7 cellular contexts compared by ENCODE assay signal in the genomic region with DNA sequence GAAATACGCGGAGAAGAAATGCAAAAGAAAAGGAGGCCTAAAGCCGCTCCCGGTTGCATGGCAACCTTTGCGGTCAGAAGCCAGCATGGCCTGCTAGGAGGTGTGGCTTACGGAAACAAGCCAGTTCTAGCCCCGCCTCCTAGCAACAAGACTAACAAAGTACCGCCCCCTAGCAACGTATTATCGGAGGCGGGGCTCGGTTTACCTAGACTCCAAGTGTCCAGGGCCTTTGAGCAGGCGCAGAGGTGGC. TPM values are rescaled to one million over a fixed set of nuclear protein-coding genes. Genes with fewer than 3 reads are reported as not detected.
DNase-seq lines count a peak whose midpoint lies in the region; ATAC-seq, FAIRE-seq and TF ChIP-seq lines count a peak whose summit lies in the region.

No MANE protein-coding gene starts in this region.

- ATAC-seq in GM19395 (IDR thresholded peaks at IDR 0.05; ENCODE audit: unreplicated experiment) (no peak), HG03342 (IDR thresholded peaks at IDR 0.05; ENCODE audit: unreplicated experiment) (no peak)

- peaks cover 24% of the 10 kb centered on the region for H3K79me2 ChIP-seq in hepatocyte

- H4K20me1 ChIP-seq in hepatocyte (ENCODE audit: insufficient read depth, poor library complexity, severe bottlenecking): peaks cover 34% of the 10 kb centered on the region

- H2AFZ ChIP-seq in hepatocyte: peak overlapping the region; percentile 8

- H3K27me3 ChIP-seq in H7 (ENCODE audit: control insufficient read depth, insufficient read depth, low read length) (no peaks in the 10 kb centered on the region), hepatocyte (no peaks in the 10 kb centered on the region), small intestine (ENCODE audit: control insufficient read depth in 2 of 2, insufficient read depth in 2 of 2, low read length in 2 of 2) (no peaks in the 10 kb centered on the region)

- H3K4me2 ChIP-seq in hepatocyte: peak overlapping the region; percentile 66

- no peaks in the 10 kb centered on the region for H3K9me2 ChIP-seq in hepatocyte (replicated peaks; ENCODE audit: insufficient read depth)

- peak overlapping the region; percentile 27 for H3K4me3 ChIP-seq in H7 (ENCODE audit: insufficient read depth, low read depth, low read length)
- H3K4me3 ChIP-seq in hepatocyte: no peak overlapping the region
- H3K4me3 ChIP-seq in small intestine (ENCODE audit: low read depth in 1 of 2, low read length in 2 of 2): no peak overlapping the region

- FAIRE-seq in TTC549 (lab: Jason Lieb, UNC) (peak; percentile 99), small intestine (lab: Jason Lieb, UNC) (peak; percentile 86)

- H3K4me1 ChIP-seq in hepatocyte (ENCODE audit: insufficient read depth): peaks cover 11% of the 10 kb centered on the region
- H3K4me1 ChIP-seq in small intestine (ENCODE audit: control insufficient read depth in 2 of 2, insufficient read depth in 1 of 2, low read depth in 1 of 2, low read length in 1 of 2): peaks cover 4 to 8% of the 10 kb centered on the region in 2 donors

- H3K9me3 ChIP-seq in hepatocyte (ENCODE audit: low read depth): no peaks in the 10 kb centered on the region
- H3K9me3 ChIP-seq in small intestine (ENCODE audit: control insufficient read depth, low read depth): no peaks in the 10 kb centered on the region

- WGBS in hepatocyte (ENCODE audit: low lambda C conversion rate, missing lambda C conversion rate): under 1% methylated on average over 13 of the region's 13 CpGs
- 0% methylated on average over 12 to 13 of the region's 13 CpGs for WGBS in small intestine, 3 donors

- H3K27ac ChIP-seq in hepatocyte: peak overlapping the region; percentile 52
- H3K27ac ChIP-seq in small intestine (ENCODE audit: low read depth in 1 of 2, low read length in 1 of 2): no peak overlapping the region

- peaks cover 30% of the 10 kb centered on the region for H3K36me3 ChIP-seq in H7 (replicated peaks; ENCODE audit: control insufficient read depth, insufficient read depth, low read length)
- no peaks in the 10 kb centered on the region for H3K36me3 ChIP-seq in hepatocyte (replicated peaks; ENCODE audit: insufficient read depth, low read depth)
- H3K36me3 ChIP-seq in small intestine (ENCODE audit: control insufficient read depth in 2 of 2, insufficient read depth in 2 of 2, low read length in 2 of 2): peaks cover 5 to 17% of the 10 kb centered on the region in 2 donors

- no peak for DNase-seq in H7
- DNase-seq in hepatocyte (ENCODE audit: low spot score): no peak
- no peak for DNase-seq in small intestine
- DNase-seq in GM20000 (ENCODE audit: low spot score): no peak

- no peak for TF ChIP-seq CTCF in hepatocyte (IDR thresholded peaks at IDR 0.05; ENCODE audit: poor library complexity)
- no peak for TF ChIP-seq CTCF in GM20000 (IDR thresholded peaks at IDR 0.05; ENCODE audit: extremely low read depth, missing control alignments)

RNA-seq across cellular contexts. Expression of gene CYTH2, which starts 0.4 kb away (rescaled TPM):
- total RNA-seq in H7 (2014; rRNA removed; shearing (Covaris generic)): 42.9 and 51.3 TPM in 2 replicates
- total RNA-seq in hepatocyte: 63.1 and 69.6 TPM in 2 replicates
- polyA plus RNA-seq in hepatocyte (80.1 and 106 TPM in 2 replicates), small intestine (10 to 100 TPM; 44.3 to 55.1 (median 54.6) TPM)

RNA-seq across cellular contexts. Expression of gene KCNJ14, which starts 13.4 kb away (rescaled TPM):
- 0.21 and 0.70 TPM in 2 replicates for total RNA-seq in H7 (2014; rRNA removed; shearing (Covaris generic))
- total RNA-seq in hepatocyte: 0.12 and 0.70 TPM in 2 replicates
- polyA plus RNA-seq in hepatocyte: 0.32 and 1.1 TPM in 2 replicates
- polyA plus RNA-seq in small intestine: under 1 TPM; 0.22 to 0.43 (median 0.27) TPM

RNA-seq across cellular contexts. Expression of gene GRWD1, which starts 22.9 kb away (rescaled TPM):
- 80.6 and 97.8 TPM in 2 replicates for total RNA-seq in H7 (2014; rRNA removed; shearing (Covaris generic))
- total RNA-seq in hepatocyte: 25.2 and 25.9 TPM in 2 replicates
- polyA plus RNA-seq in hepatocyte: 33.1 and 36.6 TPM in 2 replicates
- polyA plus RNA-seq in small intestine: 10 to 100 TPM in 1 of 3 donors, 1 to 10 TPM in 2; 5.6 to 18.4 (median 7.3) TPM

RNA-seq across cellular contexts. Expression of gene LMTK3, which starts 42.9 kb away (rescaled TPM):
- total RNA-seq in H7 (2014; rRNA removed; shearing (Covaris generic)): 3.0 and 3.6 TPM in 2 replicates
- 2.1 and 3.7 TPM in 2 replicates for total RNA-seq in hepatocyte
- polyA plus RNA-seq in hepatocyte (1.3 and 2.1 TPM in 2 replicates), small intestine (1 to 10 TPM; 3.6 to 7.3 (median 6.9) TPM)
